ENCODE assay signal across 2 cellular contexts in the genomic region with DNA sequence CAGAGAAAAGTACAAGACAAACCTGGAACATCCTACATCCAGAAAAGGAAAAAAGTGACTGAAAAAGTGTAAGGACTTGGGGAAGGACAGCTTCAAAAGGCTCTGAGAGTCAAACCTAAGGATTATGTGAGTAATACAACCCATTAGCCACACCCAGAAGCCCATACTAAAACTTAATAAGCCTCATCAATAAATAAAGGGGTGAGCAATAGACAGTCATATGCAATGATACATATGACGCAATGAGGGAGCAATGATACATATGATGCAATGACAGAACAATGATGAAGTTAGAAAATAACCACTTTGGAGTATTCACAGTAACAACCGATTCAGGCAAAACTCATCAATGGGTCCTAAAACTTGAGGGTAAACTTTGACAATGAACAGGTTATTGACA.
A peak's percentile ranks its signal among the peaks of the same experiment; 100 is the strongest.
TF ChIP-seq lines count a peak whose summit lies in the region.

No MANE protein-coding gene starts in this region.

TF ChIP-seq in HepG2, 621 proteins besides CTCF, POLR2A, EP300 and RAD21:
- TF ChIP-seq, protein P1, sequence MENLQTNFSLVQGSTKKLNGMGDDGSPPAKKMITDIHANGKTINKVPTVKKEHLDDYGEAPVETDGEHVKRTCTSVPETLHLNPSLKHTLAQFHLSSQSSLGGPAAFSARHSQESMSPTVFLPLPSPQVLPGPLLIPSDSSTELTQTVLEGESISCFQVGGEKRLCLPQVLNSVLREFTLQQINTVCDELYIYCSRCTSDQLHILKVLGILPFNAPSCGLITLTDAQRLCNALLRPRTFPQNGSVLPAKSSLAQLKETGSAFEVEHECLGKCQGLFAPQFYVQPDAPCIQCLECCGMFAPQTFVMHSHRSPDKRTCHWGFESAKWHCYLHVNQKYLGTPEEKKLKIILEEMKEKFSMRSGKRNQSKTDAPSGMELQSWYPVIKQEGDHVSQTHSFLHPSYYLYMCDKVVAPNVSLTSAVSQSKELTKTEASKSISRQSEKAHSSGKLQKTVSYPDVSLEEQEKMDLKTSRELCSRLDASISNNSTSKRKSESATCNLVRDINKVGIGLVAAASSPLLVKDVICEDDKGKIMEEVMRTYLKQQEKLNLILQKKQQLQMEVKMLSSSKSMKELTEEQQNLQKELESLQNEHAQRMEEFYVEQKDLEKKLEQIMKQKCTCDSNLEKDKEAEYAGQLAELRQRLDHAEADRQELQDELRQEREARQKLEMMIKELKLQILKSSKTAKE (CRISPR knock-in tag; IDR thresholded peaks at IDR 0.05; ENCODE audit: borderline replicate concordance) = no peak
- TF ChIP-seq, protein P2, sequence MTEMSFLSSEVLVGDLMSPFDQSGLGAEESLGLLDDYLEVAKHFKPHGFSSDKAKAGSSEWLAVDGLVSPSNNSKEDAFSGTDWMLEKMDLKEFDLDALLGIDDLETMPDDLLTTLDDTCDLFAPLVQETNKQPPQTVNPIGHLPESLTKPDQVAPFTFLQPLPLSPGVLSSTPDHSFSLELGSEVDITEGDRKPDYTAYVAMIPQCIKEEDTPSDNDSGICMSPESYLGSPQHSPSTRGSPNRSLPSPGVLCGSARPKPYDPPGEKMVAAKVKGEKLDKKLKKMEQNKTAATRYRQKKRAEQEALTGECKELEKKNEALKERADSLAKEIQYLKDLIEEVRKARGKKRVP (CRISPR knock-in tag; IDR thresholded peaks at IDR 0.05) = peak in 1 of 2 experiments; percentile 77; a peak in 1 of 4 replicates
- no peak for TF ChIP-seq PHF8 (CRISPR knock-in tag; IDR thresholded peaks at IDR 0.05)
- TF ChIP-seq, protein P3, sequence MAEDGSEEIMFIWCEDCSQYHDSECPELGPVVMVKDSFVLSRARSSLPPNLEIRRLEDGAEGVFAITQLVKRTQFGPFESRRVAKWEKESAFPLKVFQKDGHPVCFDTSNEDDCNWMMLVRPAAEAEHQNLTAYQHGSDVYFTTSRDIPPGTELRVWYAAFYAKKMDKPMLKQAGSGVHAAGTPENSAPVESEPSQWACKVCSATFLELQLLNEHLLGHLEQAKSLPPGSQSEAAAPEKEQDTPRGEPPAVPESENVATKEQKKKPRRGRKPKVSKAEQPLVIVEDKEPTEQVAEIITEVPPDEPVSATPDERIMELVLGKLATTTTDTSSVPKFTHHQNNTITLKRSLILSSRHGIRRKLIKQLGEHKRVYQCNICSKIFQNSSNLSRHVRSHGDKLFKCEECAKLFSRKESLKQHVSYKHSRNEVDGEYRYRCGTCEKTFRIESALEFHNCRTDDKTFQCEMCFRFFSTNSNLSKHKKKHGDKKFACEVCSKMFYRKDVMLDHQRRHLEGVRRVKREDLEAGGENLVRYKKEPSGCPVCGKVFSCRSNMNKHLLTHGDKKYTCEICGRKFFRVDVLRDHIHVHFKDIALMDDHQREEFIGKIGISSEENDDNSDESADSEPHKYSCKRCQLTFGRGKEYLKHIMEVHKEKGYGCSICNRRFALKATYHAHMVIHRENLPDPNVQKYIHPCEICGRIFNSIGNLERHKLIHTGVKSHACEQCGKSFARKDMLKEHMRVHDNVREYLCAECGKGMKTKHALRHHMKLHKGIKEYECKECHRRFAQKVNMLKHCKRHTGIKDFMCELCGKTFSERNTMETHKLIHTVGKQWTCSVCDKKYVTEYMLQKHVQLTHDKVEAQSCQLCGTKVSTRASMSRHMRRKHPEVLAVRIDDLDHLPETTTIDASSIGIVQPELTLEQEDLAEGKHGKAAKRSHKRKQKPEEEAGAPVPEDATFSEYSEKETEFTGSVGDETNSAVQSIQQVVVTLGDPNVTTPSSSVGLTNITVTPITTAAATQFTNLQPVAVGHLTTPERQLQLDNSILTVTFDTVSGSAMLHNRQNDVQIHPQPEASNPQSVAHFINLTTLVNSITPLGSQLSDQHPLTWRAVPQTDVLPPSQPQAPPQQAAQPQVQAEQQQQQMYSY (CRISPR knock-in tag; IDR thresholded peaks at IDR 0.05) = no peak
- TF ChIP-seq ZMYM2 (CRISPR knock-in tag; IDR thresholded peaks at IDR 0.05) = no peak
- no peak for TF ChIP-seq U2AF2 (IDR thresholded peaks at IDR 0.05; ENCODE audit: low read depth, low read length)
- no peak for TF ChIP-seq HNF4G (IDR thresholded peaks at IDR 0.05; ENCODE audit: borderline replicate concordance, low read depth, low read length)
- no peak for TF ChIP-seq HNF4G (CRISPR knock-in tag; IDR thresholded peaks at IDR 0.05; ENCODE audit: borderline replicate concordance, low read depth)
- TF ChIP-seq, protein P4, sequence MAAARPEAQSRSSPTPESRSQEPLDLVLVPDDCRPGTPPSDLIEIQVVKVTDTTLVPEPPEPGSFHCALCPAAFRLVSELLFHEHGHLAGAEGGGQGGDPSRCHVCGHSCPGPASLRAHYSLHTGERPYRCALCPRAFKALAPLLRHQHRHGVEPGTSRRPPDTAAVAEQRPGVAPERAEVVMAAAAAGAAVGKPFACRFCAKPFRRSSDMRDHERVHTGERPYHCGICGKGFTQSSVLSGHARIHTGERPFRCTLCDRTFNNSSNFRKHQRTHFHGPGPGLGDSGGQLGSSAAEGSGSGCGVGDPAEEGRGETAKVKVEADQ (CRISPR knock-in tag; IDR thresholded peaks at IDR 0.05; ENCODE audit: borderline replicate concordance) = no peak
- TF ChIP-seq ZNF839 (CRISPR knock-in tag; IDR thresholded peaks at IDR 0.05; ENCODE audit: borderline replicate concordance) = no peak
- no peak for TF ChIP-seq NCOA2 (CRISPR knock-in tag; IDR thresholded peaks at IDR 0.05)
- peak; percentile 46; the same call in 1 of the 2 replicates for TF ChIP-seq ATF7 (IDR thresholded peaks at IDR 0.05)
- no peak for TF ChIP-seq ATF7 (CRISPR knock-in tag; IDR thresholded peaks at IDR 0.05)
- TF ChIP-seq ZSCAN25 (CRISPR knock-in tag; IDR thresholded peaks at IDR 0.05) = no peak
- TF ChIP-seq RFX3 (CRISPR knock-in tag; IDR thresholded peaks at IDR 0.05) = no peak
- TF ChIP-seq PRMT3 (CRISPR knock-in tag; IDR thresholded peaks at IDR 0.05; ENCODE audit: borderline replicate concordance, low read depth) = no peak
- TF ChIP-seq KLF9 (CRISPR knock-in tag; IDR thresholded peaks at IDR 0.05; ENCODE audit: low read depth) = no peak
- TF ChIP-seq ARID2 (CRISPR knock-in tag; IDR thresholded peaks at IDR 0.05; ENCODE audit: borderline replicate concordance) = no peak
- peak; percentile 94 for TF ChIP-seq CEBPB (IDR thresholded peaks at IDR 0.05; ENCODE audit: borderline replicate concordance, low read depth, low read length)
- TF ChIP-seq CEBPG (CRISPR knock-in tag; IDR thresholded peaks at IDR 0.05) = peak; percentile 47

TF ChIP-seq in H1, 55 proteins besides CTCF, POLR2A, EP300 and RAD21:
- TF ChIP-seq CBX8 (IDR thresholded peaks at IDR 0.05; ENCODE audit: borderline replicate concordance, low read depth, low read length) = no peak
- TF ChIP-seq CEBPB (IDR thresholded peaks at IDR 0.05; ENCODE audit: low read depth, low read length) = peak; percentile 52; the same call in 1 of the 2 replicates
